Comparison of ENCODE assay signal across 8 cellular contexts in the genomic region with DNA sequence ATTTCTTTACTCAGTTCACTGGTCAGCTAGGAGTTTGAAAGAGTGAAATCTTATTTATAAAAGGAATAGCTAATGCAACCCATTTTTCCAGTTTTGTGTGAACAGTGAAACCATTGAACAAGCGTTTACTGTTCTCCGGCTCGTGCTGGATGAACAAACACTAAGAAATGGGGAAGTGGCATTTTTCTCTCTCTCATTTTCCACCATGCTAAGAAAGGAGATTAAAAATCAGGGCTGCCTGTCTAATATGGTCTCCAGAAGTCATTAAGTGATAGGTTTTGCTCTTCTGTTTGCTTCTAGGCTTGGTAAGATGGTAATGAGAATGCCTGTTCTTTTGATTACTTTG. TPM values are rescaled to one million over a fixed set of nuclear protein-coding genes. Genes with fewer than 3 reads are reported as not detected.
DNase-seq lines count a peak whose midpoint lies in the region; ATAC-seq and TF ChIP-seq lines count a peak whose summit lies in the region.

No MANE protein-coding gene starts in this region.

- peak overlapping the region; percentile 77 for H3K4me3 ChIP-seq in ectodermal cell (ENCODE audit: insufficient read depth, low read depth, low read length)
- H3K4me3 ChIP-seq in neuron (ENCODE audit: low read length) = peak overlapping the region; percentile 84

- no peak for DNase-seq in HFFc6
- peak; percentile 31 for DNase-seq in NOMO-1 treated with dmso at 0.1 percent for 144 hours (lab: John Stamatoyannopoulos, UW; ENCODE audit: unreplicated experiment)
- no peak for DNase-seq in NCI-H774 (lab: John Stamatoyannopoulos, UW)
- no peak for DNase-seq in A172 (ENCODE audit: low spot score)
- DNase-seq in activated effector memory CD4-positive, alpha-beta T cell treated with anti-CD3 and anti-CD28 coated beads, Interleukin-2, amount 50 U/mL, for 16 hours = no peak

- H3K36me3 ChIP-seq in ectodermal cell (ENCODE audit: control insufficient read depth, insufficient read depth, low read length) = no peaks in the 10 kb centered on the region
- H3K36me3 ChIP-seq in neuron (ENCODE audit: insufficient read depth, low read length) = no peaks in the 10 kb centered on the region

- no peaks in the 10 kb centered on the region for H3K9me3 ChIP-seq in ectodermal cell (ENCODE audit: control insufficient read depth, low read length)
- no peaks in the 10 kb centered on the region for H3K9me3 ChIP-seq in neuron (ENCODE audit: low read length)

- peak overlapping the region; percentile 98 for H3K4me3 Mint-ChIP-seq in HFFc6

- H3K27ac Mint-ChIP-seq in HFFc6 = 0 out of 2 replicates have a peak overlapping the region, but pooled peaks have one; percentile 43

- peak overlapping the region; percentile 58 for H2AFZ ChIP-seq in neuron (ENCODE audit: low read depth, low read length)

- peak; percentile 12 for ATAC-seq in GM18508 (IDR thresholded peaks at IDR 0.05; ENCODE audit: insufficient read depth, unreplicated experiment)

- TF ChIP-seq CTCF in HFFc6 (IDR thresholded peaks at IDR 0.05) = no peak

- 73 to 81% methylated on average over 3 of the region's 3 CpGs for WGBS in ectodermal cell, 2 experiments

- no peaks in the 10 kb centered on the region for H3K9me3 Mint-ChIP-seq in HFFc6

- H3K27me3 ChIP-seq in ectodermal cell (ENCODE audit: control insufficient read depth, insufficient read depth, low read length, poor library complexity, severe bottlenecking) (no peaks in the 10 kb centered on the region), neuron (ENCODE audit: insufficient read depth, low read length) (no peaks in the 10 kb centered on the region)

- H3K4me1 ChIP-seq in ectodermal cell (ENCODE audit: control insufficient read depth, insufficient read depth, low read length) (no peaks in the 10 kb centered on the region), neuron (ENCODE audit: insufficient read depth, low read length) (peaks cover 14% of the 10 kb centered on the region)

- H3K27ac ChIP-seq in ectodermal cell (ENCODE audit: insufficient read depth, low read depth, low read length, poor library complexity, severe bottlenecking) = no peak overlapping the region

- peaks cover 7% of the 10 kb centered on the region for H3K36me3 Mint-ChIP-seq in HFFc6 (ENCODE audit: low read depth)

- H3K27me3 Mint-ChIP-seq in HFFc6 (ENCODE audit: insufficient read depth) = peaks cover 7% of the 10 kb centered on the region

- H3K4me1 Mint-ChIP-seq in HFFc6 (ENCODE audit: low read depth) = peaks cover 15% of the 10 kb centered on the region

RNA-seq across cellular contexts. Expression of a gene that starts 0.8 kb away (rescaled TPM):
- 10 to 100 TPM; 44.8 to 56.5 (median 47.3) TPM for total RNA-seq in HFFc6 (2021; fragmentation: NEBNext Ultra II Directional; extraction: Animal tissue kit (Norgen Biotek cat#: 25700))
- 32.5 TPM for polyA plus RNA-seq in ectodermal cell (2013, experiment 1 of 4)
- 32.8 TPM for polyA plus RNA-seq in ectodermal cell (2013, experiment 2 of 4)
- polyA plus RNA-seq in ectodermal cell (2013, experiment 3 of 4) = 35.5 TPM
- polyA plus RNA-seq in ectodermal cell (2013, experiment 4 of 4) = 40.1 TPM
- 41.8 and 60.3 TPM in 2 replicates for total RNA-seq in A172 (2014; rRNA removed; shearing (Covaris generic))

RNA-seq across cellular contexts. Expression of a gene that starts 34.9 kb away (rescaled TPM):
- not detected for total RNA-seq in HFFc6 (2021; fragmentation: NEBNext Ultra II Directional; extraction: Animal tissue kit (Norgen Biotek cat#: 25700))
- polyA plus RNA-seq in ectodermal cell (2013, experiment 1 of 4) = 0.20 TPM
- 0.20 TPM for polyA plus RNA-seq in ectodermal cell (2013, experiment 2 of 4)
- polyA plus RNA-seq in ectodermal cell (2013, experiment 3 of 4) = 0.11 TPM
- polyA plus RNA-seq in ectodermal cell (2013, experiment 4 of 4) = 0.08 TPM
- total RNA-seq in A172 (2014; rRNA removed; shearing (Covaris generic)) = 0.14 and 0.24 TPM in 2 replicates

RNA-seq across cellular contexts. Expression of a gene that starts 39.6 kb away (rescaled TPM):
- 10 to 100 TPM; 21.7 to 24.5 (median 22.9) TPM for total RNA-seq in HFFc6 (2021; fragmentation: NEBNext Ultra II Directional; extraction: Animal tissue kit (Norgen Biotek cat#: 25700))
- polyA plus RNA-seq in ectodermal cell (2013, experiment 1 of 4) = 16.8 TPM
- 12.9 TPM for polyA plus RNA-seq in ectodermal cell (2013, experiment 2 of 4)
- 13.8 TPM for polyA plus RNA-seq in ectodermal cell (2013, experiment 3 of 4)
- 16.7 TPM for polyA plus RNA-seq in ectodermal cell (2013, experiment 4 of 4)
- total RNA-seq in A172 (2014; rRNA removed; shearing (Covaris generic)) = 33.9 and 44.2 TPM in 2 replicates
